In genomic region chr12:112112423-112113132, GRCh38 we compare ENCODE assay signal across 1 cellular context.
TF ChIP-seq lines count a peak whose summit lies in the region.

No MANE protein-coding gene starts in this region.

TF ChIP-seq in K562, 482 proteins besides CTCF, POLR2A, EP300 and RAD21:
- TF ChIP-seq, protein P1, sequence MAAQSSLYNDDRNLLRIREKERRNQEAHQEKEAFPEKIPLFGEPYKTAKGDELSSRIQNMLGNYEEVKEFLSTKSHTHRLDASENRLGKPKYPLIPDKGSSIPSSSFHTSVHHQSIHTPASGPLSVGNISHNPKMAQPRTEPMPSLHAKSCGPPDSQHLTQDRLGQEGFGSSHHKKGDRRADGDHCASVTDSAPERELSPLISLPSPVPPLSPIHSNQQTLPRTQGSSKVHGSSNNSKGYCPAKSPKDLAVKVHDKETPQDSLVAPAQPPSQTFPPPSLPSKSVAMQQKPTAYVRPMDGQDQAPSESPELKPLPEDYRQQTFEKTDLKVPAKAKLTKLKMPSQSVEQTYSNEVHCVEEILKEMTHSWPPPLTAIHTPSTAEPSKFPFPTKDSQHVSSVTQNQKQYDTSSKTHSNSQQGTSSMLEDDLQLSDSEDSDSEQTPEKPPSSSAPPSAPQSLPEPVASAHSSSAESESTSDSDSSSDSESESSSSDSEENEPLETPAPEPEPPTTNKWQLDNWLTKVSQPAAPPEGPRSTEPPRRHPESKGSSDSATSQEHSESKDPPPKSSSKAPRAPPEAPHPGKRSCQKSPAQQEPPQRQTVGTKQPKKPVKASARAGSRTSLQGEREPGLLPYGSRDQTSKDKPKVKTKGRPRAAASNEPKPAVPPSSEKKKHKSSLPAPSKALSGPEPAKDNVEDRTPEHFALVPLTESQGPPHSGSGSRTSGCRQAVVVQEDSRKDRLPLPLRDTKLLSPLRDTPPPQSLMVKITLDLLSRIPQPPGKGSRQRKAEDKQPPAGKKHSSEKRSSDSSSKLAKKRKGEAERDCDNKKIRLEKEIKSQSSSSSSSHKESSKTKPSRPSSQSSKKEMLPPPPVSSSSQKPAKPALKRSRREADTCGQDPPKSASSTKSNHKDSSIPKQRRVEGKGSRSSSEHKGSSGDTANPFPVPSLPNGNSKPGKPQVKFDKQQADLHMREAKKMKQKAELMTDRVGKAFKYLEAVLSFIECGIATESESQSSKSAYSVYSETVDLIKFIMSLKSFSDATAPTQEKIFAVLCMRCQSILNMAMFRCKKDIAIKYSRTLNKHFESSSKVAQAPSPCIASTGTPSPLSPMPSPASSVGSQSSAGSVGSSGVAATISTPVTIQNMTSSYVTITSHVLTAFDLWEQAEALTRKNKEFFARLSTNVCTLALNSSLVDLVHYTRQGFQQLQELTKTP (IDR thresholded peaks at IDR 0.05; ENCODE audit: low read depth in 1 of 2, partially characterized antibody in 2 of 2): no peak
- no peak for TF ChIP-seq BRCA1 (IDR thresholded peaks at IDR 0.05)
- 0 out of 2 replicates have a peak, but pooled peaks have one; percentile 35 for TF ChIP-seq BRCA1 (CRISPR knock-in tag; IDR thresholded peaks at IDR 0.05)
- TF ChIP-seq GABPA (tag; conservative IDR thresholded peaks at IDR 0.05; ENCODE audit: low read depth): no peak
- TF ChIP-seq ZNF584 (CRISPR knock-in tag; IDR thresholded peaks at IDR 0.05; ENCODE audit: low read depth): no peak
- TF ChIP-seq ZKSCAN8 (CRISPR knock-in tag; IDR thresholded peaks at IDR 0.05): peak; percentile 88; the same call in 1 of the 2 replicates
- TF ChIP-seq POLR3G (IDR thresholded peaks at IDR 0.05; ENCODE audit: extremely low read depth, insufficient read length, insufficient replicate concordance): no peak
- peak; percentile 17; the same call in 1 of the 2 replicates for TF ChIP-seq ATF3 (IDR thresholded peaks at IDR 0.05)
- TF ChIP-seq ATF3 (CRISPR knock-in tag; conservative IDR thresholded peaks at IDR 0.05): no peak
- no peak for TF ChIP-seq ATF7 (IDR thresholded peaks at IDR 0.05)
- no peak for TF ChIP-seq KDM2B (CRISPR knock-in tag; IDR thresholded peaks at IDR 0.05)
